ENCODE assay signal across 1 cellular context in the genomic region with DNA sequence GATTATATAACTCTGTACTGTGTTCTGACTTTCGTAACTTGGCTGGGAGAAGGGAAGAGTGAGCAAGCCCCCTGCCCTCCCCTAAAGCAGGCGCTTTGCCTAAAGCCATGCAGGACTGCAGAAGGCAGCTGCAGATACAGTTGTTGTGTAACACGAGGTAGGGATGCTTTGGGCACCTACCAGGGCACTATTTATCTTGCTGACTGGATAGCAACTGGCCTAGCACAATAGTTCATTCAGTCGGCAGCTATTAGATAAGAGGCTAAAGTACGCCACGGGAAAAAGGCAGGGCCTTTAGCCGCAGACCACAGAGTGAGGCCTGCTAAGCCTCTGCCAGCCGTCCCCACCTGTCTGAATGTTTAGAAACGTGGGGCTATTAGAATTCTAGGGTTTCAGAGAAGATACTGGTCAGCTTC.
A peak's percentile ranks its signal among the peaks of the same experiment; 100 is the strongest.
TF ChIP-seq lines count a peak whose summit lies in the region.

No MANE protein-coding gene starts in this region.

TF ChIP-seq in HepG2, 621 proteins besides CTCF, POLR2A, EP300 and RAD21 (continued from another document):
- TF ChIP-seq, protein P1, sequence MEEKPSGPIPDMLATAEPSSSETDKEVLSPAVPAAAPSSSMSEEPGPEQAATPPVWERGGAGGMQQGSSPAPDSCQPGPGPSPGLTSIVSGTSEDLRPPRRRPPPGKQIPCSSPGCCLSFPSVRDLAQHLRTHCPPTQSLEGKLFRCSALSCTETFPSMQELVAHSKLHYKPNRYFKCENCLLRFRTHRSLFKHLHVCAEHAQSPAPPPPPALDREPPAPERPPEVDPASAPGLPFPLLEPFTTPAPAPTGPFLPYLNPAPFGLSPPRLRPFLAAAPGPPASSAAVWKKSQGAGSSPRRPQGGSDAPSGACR (CRISPR knock-in tag; IDR thresholded peaks at IDR 0.05) = no peak; the same call in 1 of the 2 replicates
- TF ChIP-seq POLR2AphosphoS2 (IDR thresholded peaks at IDR 0.05; ENCODE audit: low read depth, low read length) = no peak
- TF ChIP-seq, protein P2, sequence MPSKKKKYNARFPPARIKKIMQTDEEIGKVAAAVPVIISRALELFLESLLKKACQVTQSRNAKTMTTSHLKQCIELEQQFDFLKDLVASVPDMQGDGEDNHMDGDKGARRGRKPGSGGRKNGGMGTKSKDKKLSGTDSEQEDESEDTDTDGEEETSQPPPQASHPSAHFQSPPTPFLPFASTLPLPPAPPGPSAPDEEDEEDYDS (CRISPR knock-in tag; IDR thresholded peaks at IDR 0.05) = peak; percentile 38; the same call in 1 of the 2 replicates
- TF ChIP-seq, protein P3, sequence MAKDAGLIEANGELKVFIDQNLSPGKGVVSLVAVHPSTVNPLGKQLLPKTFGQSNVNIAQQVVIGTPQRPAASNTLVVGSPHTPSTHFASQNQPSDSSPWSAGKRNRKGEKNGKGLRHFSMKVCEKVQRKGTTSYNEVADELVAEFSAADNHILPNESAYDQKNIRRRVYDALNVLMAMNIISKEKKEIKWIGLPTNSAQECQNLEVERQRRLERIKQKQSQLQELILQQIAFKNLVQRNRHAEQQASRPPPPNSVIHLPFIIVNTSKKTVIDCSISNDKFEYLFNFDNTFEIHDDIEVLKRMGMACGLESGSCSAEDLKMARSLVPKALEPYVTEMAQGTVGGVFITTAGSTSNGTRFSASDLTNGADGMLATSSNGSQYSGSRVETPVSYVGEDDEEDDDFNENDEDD (CRISPR knock-in tag; IDR thresholded peaks at IDR 0.05; ENCODE audit: borderline replicate concordance) = peak; percentile 42; the same call in 1 of the 2 replicates
- no peak for TF ChIP-seq ZMAT3 (CRISPR knock-in tag; conservative IDR thresholded peaks at IDR 0.05)
- TF ChIP-seq ZIK1 (CRISPR knock-in tag; IDR thresholded peaks at IDR 0.05; ENCODE audit: borderline replicate concordance, low read depth) = no peak
- no peak for TF ChIP-seq CAMTA2 (CRISPR knock-in tag; IDR thresholded peaks at IDR 0.05; ENCODE audit: borderline replicate concordance)
- peak; percentile 64; the same call in 1 of the 2 replicates for TF ChIP-seq KDM6A (CRISPR knock-in tag; IDR thresholded peaks at IDR 0.05; ENCODE audit: low read depth)
- TF ChIP-seq ZNF510 (CRISPR knock-in tag; IDR thresholded peaks at IDR 0.05; ENCODE audit: low read depth) = no peak
- TF ChIP-seq ASH2L (IDR thresholded peaks at IDR 0.05; ENCODE audit: insufficient read length, low read depth, low read length) = peak; percentile 52
- TF ChIP-seq GZF1 (CRISPR knock-in tag; IDR thresholded peaks at IDR 0.05) = 0 out of 2 replicates have a peak, but pooled peaks have one; percentile 50
- TF ChIP-seq ZNF264 (CRISPR knock-in tag; IDR thresholded peaks at IDR 0.05) = peak; percentile 92
- TF ChIP-seq ZSCAN9 (CRISPR knock-in tag; IDR thresholded peaks at IDR 0.05; ENCODE audit: borderline replicate concordance) = peak; percentile 37; the same call in 1 of the 2 replicates
- TF ChIP-seq SOX6 (IDR thresholded peaks at IDR 0.05) = no peak
- TF ChIP-seq SOX6 (CRISPR knock-in tag; IDR thresholded peaks at IDR 0.05) = peak; percentile 91
- no peak for TF ChIP-seq TRIM24 (CRISPR knock-in tag; IDR thresholded peaks at IDR 0.05)
- TF ChIP-seq, protein P4, sequence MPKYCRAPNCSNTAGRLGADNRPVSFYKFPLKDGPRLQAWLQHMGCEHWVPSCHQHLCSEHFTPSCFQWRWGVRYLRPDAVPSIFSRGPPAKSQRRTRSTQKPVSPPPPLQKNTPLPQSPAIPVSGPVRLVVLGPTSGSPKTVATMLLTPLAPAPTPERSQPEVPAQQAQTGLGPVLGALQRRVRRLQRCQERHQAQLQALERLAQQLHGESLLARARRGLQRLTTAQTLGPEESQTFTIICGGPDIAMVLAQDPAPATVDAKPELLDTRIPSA (CRISPR knock-in tag; IDR thresholded peaks at IDR 0.05; ENCODE audit: borderline replicate concordance) = no peak
- TF ChIP-seq, protein P5, sequence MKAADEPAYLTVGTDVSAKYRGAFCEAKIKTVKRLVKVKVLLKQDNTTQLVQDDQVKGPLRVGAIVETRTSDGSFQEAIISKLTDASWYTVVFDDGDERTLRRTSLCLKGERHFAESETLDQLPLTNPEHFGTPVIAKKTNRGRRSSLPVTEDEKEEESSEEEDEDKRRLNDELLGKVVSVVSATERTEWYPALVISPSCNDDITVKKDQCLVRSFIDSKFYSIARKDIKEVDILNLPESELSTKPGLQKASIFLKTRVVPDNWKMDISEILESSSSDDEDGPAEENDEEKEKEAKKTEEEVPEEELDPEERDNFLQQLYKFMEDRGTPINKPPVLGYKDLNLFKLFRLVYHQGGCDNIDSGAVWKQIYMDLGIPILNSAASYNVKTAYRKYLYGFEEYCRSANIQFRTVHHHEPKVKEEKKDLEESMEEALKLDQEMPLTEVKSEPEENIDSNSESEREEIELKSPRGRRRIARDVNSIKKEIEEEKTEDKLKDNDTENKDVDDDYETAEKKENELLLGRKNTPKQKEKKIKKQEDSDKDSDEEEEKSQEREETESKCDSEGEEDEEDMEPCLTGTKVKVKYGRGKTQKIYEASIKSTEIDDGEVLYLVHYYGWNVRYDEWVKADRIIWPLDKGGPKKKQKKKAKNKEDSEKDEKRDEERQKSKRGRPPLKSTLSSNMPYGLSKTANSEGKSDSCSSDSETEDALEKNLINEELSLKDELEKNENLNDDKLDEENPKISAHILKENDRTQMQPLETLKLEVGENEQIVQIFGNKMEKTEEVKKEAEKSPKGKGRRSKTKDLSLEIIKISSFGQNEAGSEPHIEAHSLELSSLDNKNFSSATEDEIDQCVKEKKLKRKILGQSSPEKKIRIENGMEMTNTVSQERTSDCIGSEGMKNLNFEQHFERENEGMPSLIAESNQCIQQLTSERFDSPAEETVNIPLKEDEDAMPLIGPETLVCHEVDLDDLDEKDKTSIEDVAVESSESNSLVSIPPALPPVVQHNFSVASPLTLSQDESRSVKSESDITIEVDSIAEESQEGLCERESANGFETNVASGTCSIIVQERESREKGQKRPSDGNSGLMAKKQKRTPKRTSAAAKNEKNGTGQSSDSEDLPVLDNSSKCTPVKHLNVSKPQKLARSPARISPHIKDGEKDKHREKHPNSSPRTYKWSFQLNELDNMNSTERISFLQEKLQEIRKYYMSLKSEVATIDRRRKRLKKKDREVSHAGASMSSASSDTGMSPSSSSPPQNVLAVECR (CRISPR knock-in tag; IDR thresholded peaks at IDR 0.05; ENCODE audit: borderline replicate concordance) = no peak; the same call in 1 of the 2 replicates
- TF ChIP-seq, protein P6, sequence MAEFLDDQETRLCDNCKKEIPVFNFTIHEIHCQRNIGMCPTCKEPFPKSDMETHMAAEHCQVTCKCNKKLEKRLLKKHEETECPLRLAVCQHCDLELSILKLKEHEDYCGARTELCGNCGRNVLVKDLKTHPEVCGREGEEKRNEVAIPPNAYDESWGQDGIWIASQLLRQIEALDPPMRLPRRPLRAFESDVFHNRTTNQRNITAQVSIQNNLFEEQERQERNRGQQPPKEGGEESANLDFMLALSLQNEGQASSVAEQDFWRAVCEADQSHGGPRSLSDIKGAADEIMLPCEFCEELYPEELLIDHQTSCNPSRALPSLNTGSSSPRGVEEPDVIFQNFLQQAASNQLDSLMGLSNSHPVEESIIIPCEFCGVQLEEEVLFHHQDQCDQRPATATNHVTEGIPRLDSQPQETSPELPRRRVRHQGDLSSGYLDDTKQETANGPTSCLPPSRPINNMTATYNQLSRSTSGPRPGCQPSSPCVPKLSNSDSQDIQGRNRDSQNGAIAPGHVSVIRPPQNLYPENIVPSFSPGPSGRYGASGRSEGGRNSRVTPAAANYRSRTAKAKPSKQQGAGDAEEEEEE (CRISPR knock-in tag; IDR thresholded peaks at IDR 0.05; ENCODE audit: borderline replicate concordance) = no peak
